8 cellular contexts compared by ENCODE assay signal in genomic region chrX:71998836-71999509, GRCh38.
A peak's percentile ranks its signal among the peaks of the same experiment; 100 is the strongest.
DNase-seq lines count a peak whose midpoint lies in the region; ATAC-seq and TF ChIP-seq lines count a peak whose summit lies in the region.

No MANE protein-coding gene starts in this region.

- H3K4me3 ChIP-seq in colonic mucosa: no peak overlapping the region

- intact Hi-C loops in colonic mucosa (cut with DNase I): loop anchor here (5.0 kb wide), 1 partner anchor 128 kb away; no protein-coding TSS in a partner anchor

- no peaks in the 10 kb centered on the region for H3K27me3 Mint-ChIP-seq in mesothelial cell of epicardium (ENCODE audit: low read depth)

- no peak overlapping the region for H3K9ac ChIP-seq in colonic mucosa (ENCODE audit: low read depth in 2 of 2, low read length in 2 of 2)

- TF ChIP-seq CTCF in colonic mucosa (IDR thresholded peaks at IDR 0.05) (peak; percentile 51), mesothelial cell of epicardium (IDR thresholded peaks at IDR 0.05; ENCODE audit: unreplicated experiment) (peak; percentile 69)

- no peak overlapping the region for H3K4me3 Mint-ChIP-seq in mesothelial cell of epicardium

- H3K27ac ChIP-seq in colonic mucosa: no peak overlapping the region

- H3K36me3 ChIP-seq in colonic mucosa: no peaks in the 10 kb centered on the region

- H3K36me3 Mint-ChIP-seq in mesothelial cell of epicardium: no peaks in the 10 kb centered on the region

- no peaks in the 10 kb centered on the region for H3K4me1 ChIP-seq in colonic mucosa

- ATAC-seq in HG03442 (IDR thresholded peaks at IDR 0.05; ENCODE audit: unreplicated experiment) (peak; percentile 46), HG02798 (IDR thresholded peaks at IDR 0.05; ENCODE audit: poor library complexity, unreplicated experiment) (no peak), HG02588 (IDR thresholded peaks at IDR 0.05; ENCODE audit: unreplicated experiment) (no peak)

- H3K9me3 ChIP-seq in colonic mucosa: no peaks in the 10 kb centered on the region

- no peaks in the 10 kb centered on the region for H3K27me3 ChIP-seq in colonic mucosa

- H3K27ac Mint-ChIP-seq in mesothelial cell of epicardium: no peak overlapping the region

- DNase-seq in NCI-H2171 treated with DMSO at 0.1 percent for 48 hours (lab: John Stamatoyannopoulos, UW) (peak; percentile 5), NCI-H2171 (lab: John Stamatoyannopoulos, UW) (no peak), SKM-1 treated with dmso at 0.1 percent for 144 hours (lab: John Stamatoyannopoulos, UW; ENCODE audit: unreplicated experiment) (peak; percentile 25), colonic mucosa (no peak), mesothelial cell of epicardium (ENCODE audit: low spot score in 2 of 2, unreplicated experiment in 2 of 2) (no peak)

- H3K9me3 Mint-ChIP-seq in mesothelial cell of epicardium: peaks cover 11% of the 10 kb centered on the region

- H3K4me1 Mint-ChIP-seq in mesothelial cell of epicardium: peaks cover 29% of the 10 kb centered on the region

Comparison
In these comparisons a context has a peak if more than half of its experiments do, and no peak if none do; other contexts are left out.
1. DNase-seq: peak in NCI-H2171 treated with DMSO at 0.1 percent for 48 hours (single experiment) and SKM-1 treated with dmso at 0.1 percent for 144 hours (single experiment); none in NCI-H2171 (single experiment), colonic mucosa (single experiment) and mesothelial cell of epicardium (0 of 2).